In genomic region chr11:9660886-9661285, GRCh38 we compare ENCODE assay signal across 19 cellular contexts. TPM values are rescaled to one million over a fixed set of nuclear protein-coding genes. Genes with fewer than 3 reads are reported as not detected.
DNase-seq lines count a peak whose midpoint lies in the region; TF ChIP-seq lines count a peak whose summit lies in the region.
"Had no signal": no experiment of that assay in that cellular context is flagged by ENCODE, and none has a peak within 500 bp of the region (broad histone marks: within the 10 kb centered on the region; RNA-seq: fewer than 3 reads in every experiment).

No MANE protein-coding gene starts in this region.

- H3K36me3 Mint-ChIP-seq in Calu3 (ENCODE audit: insufficient read depth, unreplicated experiment): peaks cover 20% of the 10 kb centered on the region

- no peaks in the 10 kb centered on the region for H3K27me3 ChIP-seq in testis
- no peaks in the 10 kb centered on the region for H3K27me3 ChIP-seq in tibial nerve
- H3K27me3 ChIP-seq: ascending aorta, BE2C had no signal

- H3K4me3 ChIP-seq in testis (no peak overlapping the region), tibial nerve (no peak overlapping the region)
- H3K4me3 ChIP-seq: ascending aorta, coronary artery, HAP-1, thoracic aorta had no signal

- TF ChIP-seq POLR2A in testis (IDR thresholded peaks at IDR 0.05) (no peak), tibial nerve (IDR thresholded peaks at IDR 0.05) (no peak)

- no peaks in the 10 kb centered on the region for H3K27me3 Mint-ChIP-seq in Calu3 (ENCODE audit: unreplicated experiment)

- peaks cover 9% of the 10 kb centered on the region for H3K4me1 Mint-ChIP-seq in Calu3 (ENCODE audit: low read depth, unreplicated experiment)

- DNase-seq in Calu3: peak; percentile 9
- peak; percentile 69 for DNase-seq in HS-5 (ENCODE audit: low read depth)
- DNase-seq in RPMI7951 (ENCODE audit: low read depth): peak; percentile 10
- DNase-seq in kidney tubule cell (ENCODE audit: low spot score): peak; percentile 38
- DNase-seq in activated CD4-positive, alpha-beta T cell treated with anti-CD3 and anti-CD28 coated beads, Interleukin-2, amount 50 U/mL, for 1 hour: no peak
- no peak for DNase-seq in testis
- DNase-seq in tibial nerve (ENCODE audit: low spot score in 2 of 2): no peak
- DNase-seq: activated CD4-positive, alpha-beta T cell treated with anti-CD3 and anti-CD28 coated beads for 36 hours; activated CD8-positive, alpha-beta memory T cell treated with anti-CD3 and anti-CD28 coated beads, Interleukin-2, amount 50 U/mL, for 48 hours; activated naive CD4-positive, alpha-beta T cell treated with Interleukin-2 at 50 U/mL for 16 hours; BE2C; left ventricle myocardium superior; NCI-H446 treated with DMSO at 0.1 percent for 48 hours; stimulated activated CD4-positive, alpha-beta T cell treated with anti-CD3 and anti-CD28 coated beads, Interleukin-4, amount 100 ng/mL, for 24 hours had no signal

- H3K27ac ChIP-seq in testis: no peak overlapping the region
- no peak overlapping the region for H3K27ac ChIP-seq in tibial nerve
- H3K27ac ChIP-seq: ascending aorta, coronary artery, thoracic aorta had no signal

- no peak for TF ChIP-seq EP300 in tibial nerve (IDR thresholded peaks at IDR 0.05)

- intact Hi-C loops in Calu3 (cut with micrococcal nuclease; ENCODE audit: unreplicated experiment): loop anchor here (5.0 kb wide), 1 partner anchor 49 kb away; no protein-coding TSS in a partner anchor
- intact Hi-C loops in testis (cut with DNase I; ENCODE audit: low total_unique reads): no loop called here

- no peak overlapping the region for H3K4me3 Mint-ChIP-seq in Calu3 (ENCODE audit: low read depth, unreplicated experiment)
- H3K4me3 Mint-ChIP-seq: activated CD4-positive, alpha-beta T cell treated with anti-CD3 and anti-CD28 coated beads for 36 hours; T-helper 2 cell treated with Interferon-gamma antibody and Interleukin-4, amounts not matched to agents 5 μg/mL and 100 μg/mL, for 36 hours had no signal

- H3K4me1 ChIP-seq in testis (peaks cover 9% of the 10 kb centered on the region), tibial nerve (peaks cover 0 to 11% (median 2%) of the 10 kb centered on the region in 4 donors)
- H3K4me1 ChIP-seq: BE2C had no signal

- H3K9me3 Mint-ChIP-seq in Calu3 (ENCODE audit: low read depth, unreplicated experiment): peaks cover 5% of the 10 kb centered on the region

- 85 to 98% methylated on average over 3 of the region's 3 CpGs for WGBS in testis, 2 donors
- WGBS in tibial nerve, 2 donors: 90 to 93% methylated on average over 3 of the region's 3 CpGs

- no peak for TF ChIP-seq CTCF in Calu3 (IDR thresholded peaks at IDR 0.05; ENCODE audit: unreplicated experiment)
- TF ChIP-seq CTCF in testis (IDR thresholded peaks at IDR 0.05): no peak
- TF ChIP-seq CTCF in tibial nerve (IDR thresholded peaks at IDR 0.05): no peak

- H3K9me3 ChIP-seq in testis (no peaks in the 10 kb centered on the region), tibial nerve (peaks cover 0 to 12% (median 0%) of the 10 kb centered on the region in 4 donors)
- H3K9me3 ChIP-seq: BE2C, thoracic aorta had no signal

- H3K36me3 ChIP-seq in testis (ENCODE audit: low read depth, missing control alignments): no peaks in the 10 kb centered on the region
- H3K36me3 ChIP-seq in tibial nerve: no peaks in the 10 kb centered on the region
- H3K36me3 ChIP-seq: ascending aorta, BE2C, HAP-1, thoracic aorta had no signal

- CTCF ChIA-PET in Calu3 (lab: Charles Lee): interaction anchor here (0.6 kb wide), 1 partner anchor 112 kb away, joined by 3 read pairs; no protein-coding TSS in a partner anchor

- BruUV-seq in Calu3 (replicated peaks; lab: Mats Ljungman, UMichigan): no TSS peak

- no peak overlapping the region for H3K27ac Mint-ChIP-seq in Calu3 (ENCODE audit: unreplicated experiment)
- H3K27ac Mint-ChIP-seq: activated CD4-positive, alpha-beta T cell treated with anti-CD3 and anti-CD28 coated beads for 36 hours; T-helper 2 cell treated with Interferon-gamma antibody and Interleukin-4, amounts not matched to agents 5 μg/mL and 100 μg/mL, for 36 hours had no signal

RNA-seq across cellular contexts. Expression of gene SWAP70, which starts 3.0 kb away (rescaled TPM):
- total RNA-seq in Calu3 (2022) (19.9 and 20.7 TPM in 2 replicates), testis (10 to 100 TPM; 10.5 to 14.7 TPM), tibial nerve (10 to 100 TPM; 51.0 to 79.1 (median 66.9) TPM)
- 20.2 and 25.6 TPM in 2 replicates for total RNA-seq in RPMI7951 (2014; rRNA removed; shearing (Covaris generic))
- polyA plus RNA-seq in testis (ENCODE audit: insufficient read depth, low read depth, low replicate concordance): 10.2 TPM

Comparison
In these comparisons a context has a peak if more than half of its experiments do, and no peak if none do; other contexts are left out.
1. DNase-seq: peak in Calu3 (single experiment), HS-5 (single experiment), RPMI7951 (single experiment) and kidney tubule cell (single experiment); none in activated CD4-positive, alpha-beta T cell treated with anti-CD3 and anti-CD28 coated beads, Interleukin-2, amount 50 U/mL, for 1 hour (single experiment), testis (single experiment) and tibial nerve (0 of 2).